Comparison of ENCODE assay signal across 8 cellular contexts in the genomic region with DNA sequence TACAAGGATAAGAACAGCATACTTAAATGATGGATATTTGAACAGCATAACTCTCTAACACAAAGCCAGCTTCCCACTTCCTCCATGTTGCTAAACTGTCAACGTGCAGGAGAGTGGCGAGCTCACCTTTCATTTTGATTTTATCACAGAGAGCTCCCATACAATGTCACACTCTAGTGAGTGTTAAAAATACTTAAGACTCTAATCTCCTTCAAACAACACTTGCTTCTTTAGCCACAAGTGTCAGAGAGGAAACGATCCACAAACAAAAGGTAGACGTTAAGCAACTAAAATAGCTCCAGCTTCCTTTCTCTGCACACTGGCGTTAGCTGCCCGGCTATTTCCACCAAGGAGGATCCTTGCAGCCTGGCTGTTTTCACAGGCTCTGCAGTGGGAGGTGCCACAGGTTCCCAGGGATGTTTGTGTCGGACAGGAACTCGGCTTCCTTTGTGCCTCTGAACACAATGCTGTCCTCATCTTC.
DNase-seq lines count a peak whose midpoint lies in the region; ATAC-seq and TF ChIP-seq lines count a peak whose summit lies in the region.

No MANE protein-coding gene starts in this region.

- peak overlapping the region; percentile 54; the same call in 1 of the 2 replicates for H3K27ac ChIP-seq in BLaER1
- H3K27ac ChIP-seq in adrenal gland = peak overlapping the region in 1 of 5 donors; percentile 72
- no peak overlapping the region for H3K27ac ChIP-seq in smooth muscle cell (ENCODE audit: low read depth)

- ATAC-seq in left lobe of liver (peak; percentile 76), HG03108 (IDR thresholded peaks at IDR 0.05; ENCODE audit: unreplicated experiment) (no peak), GM21367 (IDR thresholded peaks at IDR 0.05; ENCODE audit: unreplicated experiment) (no peak), GM21786 (IDR thresholded peaks at IDR 0.05; ENCODE audit: unreplicated experiment) (no peak)

- TF ChIP-seq CTCF in adrenal gland (IDR thresholded peaks at IDR 0.05) = no peak
- TF ChIP-seq CTCF in smooth muscle cell (IDR thresholded peaks at IDR 0.05; ENCODE audit: borderline replicate concordance, insufficient read depth, poor library complexity, severe bottlenecking) = no peak

- no peak for TF ChIP-seq POLR2A in adrenal gland (IDR thresholded peaks at IDR 0.05)

- 15 to 17% (median 16%) methylated on average over 8 of the region's 8 CpGs for WGBS in adrenal gland, 4 donors
- WGBS in smooth muscle cell (ENCODE audit: low lambda C conversion rate) = 73% methylated on average over 8 of the region's 8 CpGs

- DNase-seq in Jurkat, Clone E6-1 (ENCODE audit: low read depth, low spot score) = peak; percentile 85
- peak in 6 of 7 donors; percentile 31 to 81 (median 46) for DNase-seq in adrenal gland
- DNase-seq in left lobe of liver (ENCODE audit: low spot score) = no peak
- DNase-seq in smooth muscle cell (lab: John Stamatoyannopoulos, UW; ENCODE audit: unreplicated experiment) = no peak

- peaks cover 12% of the 10 kb centered on the region for H3K9me3 ChIP-seq in BLaER1
- no peaks in the 10 kb centered on the region for H3K9me3 ChIP-seq in adrenal gland (replicated peaks in 1 of 3)
- no peaks in the 10 kb centered on the region for H3K9me3 ChIP-seq in smooth muscle cell (replicated peaks; ENCODE audit: low read depth)

- H2AFZ ChIP-seq in smooth muscle cell (ENCODE audit: low read depth) = no peak overlapping the region

- intact Hi-C loops in adrenal gland (cut with DNase I) = no loop called here

- peak overlapping the region; percentile 30; the same call in 1 of the 2 replicates for H3K9ac ChIP-seq in BLaER1
- no peak overlapping the region for H3K9ac ChIP-seq in smooth muscle cell (ENCODE audit: low read depth)

- no peaks in the 10 kb centered on the region for H3F3A ChIP-seq in smooth muscle cell (ENCODE audit: low read depth)

- no peaks in the 10 kb centered on the region for H3K79me2 ChIP-seq in smooth muscle cell (ENCODE audit: low read depth)

- H4K20me1 ChIP-seq in BLaER1 = no peaks in the 10 kb centered on the region
- no peaks in the 10 kb centered on the region for H4K20me1 ChIP-seq in smooth muscle cell (ENCODE audit: low read depth)

- H3K4me3 ChIP-seq in BLaER1 (peak overlapping the region; percentile 30; the same call in 1 of the 2 replicates), adrenal gland (no peak overlapping the region), smooth muscle cell (no peak overlapping the region)
- peak overlapping the region; percentile 46 for H3K4me3 ChIP-seq in Jurkat, Clone E6-1 (ENCODE audit: low read length)

- peak overlapping the region; percentile 77 for H3K4me2 ChIP-seq in BLaER1
- no peak overlapping the region for H3K4me2 ChIP-seq in smooth muscle cell

- no peaks in the 10 kb centered on the region for H3K36me3 ChIP-seq in BLaER1
- H3K36me3 ChIP-seq in adrenal gland (replicated peaks in 1 of 2) = no peaks in the 10 kb centered on the region
- no peaks in the 10 kb centered on the region for H3K36me3 ChIP-seq in smooth muscle cell (ENCODE audit: low read depth)

- peaks cover 29% of the 10 kb centered on the region for H3K4me1 ChIP-seq in BLaER1
- H3K4me1 ChIP-seq in adrenal gland (replicated peaks in 1 of 2) = peaks cover 0 to 4% of the 10 kb centered on the region in 2 donors
- no peaks in the 10 kb centered on the region for H3K4me1 ChIP-seq in smooth muscle cell (ENCODE audit: low read depth)

- H3K27me3 ChIP-seq in BLaER1 (no peaks in the 10 kb centered on the region), adrenal gland (no peaks in the 10 kb centered on the region), smooth muscle cell (ENCODE audit: low read depth) (peaks cover 3% of the 10 kb centered on the region)

Comparison
In these comparisons a context has a peak if more than half of its experiments do, and no peak if none do; other contexts are left out.
1. H3K4me3 ChIP-seq: peak in BLaER1 (single experiment) and Jurkat, Clone E6-1 (single experiment); none in adrenal gland (0 of 4) and smooth muscle cell (single experiment).
2. DNase-seq: peak in Jurkat, Clone E6-1 (single experiment) and adrenal gland (6 of 7); none in left lobe of liver (single experiment) and smooth muscle cell (single experiment).